Comparison of ENCODE assay signal across 16 cellular contexts in the genomic region with DNA sequence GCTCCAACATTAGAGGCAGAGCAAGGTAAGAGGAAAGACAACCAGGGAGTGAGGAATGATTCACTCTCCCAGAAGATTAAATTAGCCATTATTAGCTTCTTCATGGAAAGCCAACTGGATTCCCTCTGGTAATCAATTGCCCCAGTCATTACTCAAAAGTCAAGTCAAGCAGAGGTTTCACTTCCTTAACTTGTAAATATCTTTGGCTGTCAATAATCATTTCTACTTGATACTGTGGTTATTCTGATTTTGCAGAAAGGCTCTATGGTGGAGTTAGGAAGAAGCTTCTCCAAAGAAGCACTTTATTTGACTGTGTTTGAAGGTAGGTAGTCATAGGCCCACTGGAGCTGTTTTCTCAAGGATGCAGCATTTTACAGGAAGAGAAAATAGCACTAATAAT.
DNase-seq lines count a peak whose midpoint lies in the region; ATAC-seq lines count a peak whose summit lies in the region.
"Had no signal": no experiment of that assay in that cellular context is flagged by ENCODE, and none has a peak within 500 bp of the region (broad histone marks: within the 10 kb centered on the region; RNA-seq: fewer than 3 reads in every experiment).

No MANE protein-coding gene starts in this region.

- H3K9me3 Mint-ChIP-seq in stimulated activated naive B cell treated with anti-CD40 and anti-IgM and Interleukin-4, amounts not matched to agents 10 μg/mL and 1 μg/mL and 100 μg/mL, for 72 hours, result peaks cover 0 to 2% of the 10 kb centered on the region in 2 donors
- H3K9me3 Mint-ChIP-seq in activated T-helper 1 cell treated with anti-CD3 and anti-CD28 coated beads, Interleukin-12 subunit alpha, Interleukin-12 subunit beta, Interleukin-2, Interleukin-4 antibody, amounts not matched to agents 30 ng/mL and 10 ng/mL and 1 ng/mL, durations not matched to agents 14 hours and 24 hours and 36 hours, result no peaks in the 10 kb centered on the region

- no peak for DNase-seq in stimulated activated naive B cell treated with anti-CD40 and anti-IgM and Interleukin-4, amounts not matched to agents 10 μg/mL and 1 μg/mL and 100 μg/mL, for 72 hours
- DNase-seq in activated T-helper 1 cell treated with anti-CD3 and anti-CD28 coated beads, Interleukin-12 subunit alpha, Interleukin-12 subunit beta, Interleukin-2, Interleukin-4 antibody, amounts not matched to agents 30 ng/mL and 10 ng/mL and 1 ng/mL, durations not matched to agents 14 hours and 24 hours and 36 hours (ENCODE audit: low spot score), result no peak
- DNase-seq: BE2C; CD4-positive, alpha-beta memory T cell; DMS153; DMS79 treated with DMSO at 0.1 percent for 48 hours; EL; GM23248; H7; KG1 had no signal

- no peaks in the 10 kb centered on the region for H3K27me3 Mint-ChIP-seq in stimulated activated naive B cell treated with anti-CD40 and anti-IgM and Interleukin-4, amounts not matched to agents 10 μg/mL and 1 μg/mL and 100 μg/mL, for 72 hours
- no peaks in the 10 kb centered on the region for H3K27me3 Mint-ChIP-seq in activated T-helper 1 cell treated with anti-CD3 and anti-CD28 coated beads, Interleukin-12 subunit alpha, Interleukin-12 subunit beta, Interleukin-2, Interleukin-4 antibody, amounts not matched to agents 30 ng/mL and 10 ng/mL and 1 ng/mL, durations not matched to agents 14 hours and 24 hours and 36 hours (ENCODE audit: insufficient read depth)
- H3K27me3 Mint-ChIP-seq: CD4-positive, alpha-beta memory T cell; IgD-negative memory B cell had no signal

- no peaks in the 10 kb centered on the region for H3K36me3 Mint-ChIP-seq in stimulated activated naive B cell treated with anti-CD40 and anti-IgM and Interleukin-4, amounts not matched to agents 10 μg/mL and 1 μg/mL and 100 μg/mL, for 72 hours
- H3K36me3 Mint-ChIP-seq in activated T-helper 1 cell treated with anti-CD3 and anti-CD28 coated beads, Interleukin-12 subunit alpha, Interleukin-12 subunit beta, Interleukin-2, Interleukin-4 antibody, amounts not matched to agents 30 ng/mL and 10 ng/mL and 1 ng/mL, durations not matched to agents 14 hours and 24 hours and 36 hours (ENCODE audit: low read depth), result no peaks in the 10 kb centered on the region
- H3K36me3 Mint-ChIP-seq: CD4-positive, alpha-beta memory T cell; IgD-negative memory B cell had no signal

- intact Hi-C loops in activated T-helper 1 cell treated with anti-CD3 and anti-CD28 coated beads, Interleukin-12 subunit alpha, Interleukin-12 subunit beta, Interleukin-2, Interleukin-4 antibody, amounts not matched to agents 30 ng/mL and 10 ng/mL and 1 ng/mL, durations not matched to agents 14 hours and 24 hours and 36 hours (cut with micrococcal nuclease), result no loop called here

- ATAC-seq in GM18511 (IDR thresholded peaks at IDR 0.05; ENCODE audit: unreplicated experiment) (peak; percentile 67), GM19468 (IDR thresholded peaks at IDR 0.05; ENCODE audit: extremely low read depth, unreplicated experiment) (peak; percentile 39), HG03354 (IDR thresholded peaks at IDR 0.05; ENCODE audit: poor library complexity, severe bottlenecking, unreplicated experiment) (peak; percentile 52), GM19397 (IDR thresholded peaks at IDR 0.05; ENCODE audit: unreplicated experiment) (no peak), HG02588 (IDR thresholded peaks at IDR 0.05; ENCODE audit: unreplicated experiment) (no peak)
- ATAC-seq in stimulated activated naive B cell treated with anti-CD40 and anti-IgM and Interleukin-4, amounts not matched to agents 10 μg/mL and 1 μg/mL and 100 μg/mL, for 72 hours (replicated peaks), result peak; percentile 51 to 60

- no peak overlapping the region for H3K27ac Mint-ChIP-seq in stimulated activated naive B cell treated with anti-CD40 and anti-IgM and Interleukin-4, amounts not matched to agents 10 μg/mL and 1 μg/mL and 100 μg/mL, for 72 hours
- no peak overlapping the region for H3K27ac Mint-ChIP-seq in activated T-helper 1 cell treated with anti-CD3 and anti-CD28 coated beads, Interleukin-12 subunit alpha, Interleukin-12 subunit beta, Interleukin-2, Interleukin-4 antibody, amounts not matched to agents 30 ng/mL and 10 ng/mL and 1 ng/mL, durations not matched to agents 14 hours and 24 hours and 36 hours
- H3K27ac Mint-ChIP-seq: IgD-negative memory B cell had no signal

- no peak overlapping the region for H3K4me3 Mint-ChIP-seq in stimulated activated naive B cell treated with anti-CD40 and anti-IgM and Interleukin-4, amounts not matched to agents 10 μg/mL and 1 μg/mL and 100 μg/mL, for 72 hours
- H3K4me3 Mint-ChIP-seq in activated T-helper 1 cell treated with anti-CD3 and anti-CD28 coated beads, Interleukin-12 subunit alpha, Interleukin-12 subunit beta, Interleukin-2, Interleukin-4 antibody, amounts not matched to agents 30 ng/mL and 10 ng/mL and 1 ng/mL, durations not matched to agents 14 hours and 24 hours and 36 hours, result no peak overlapping the region
- H3K4me3 Mint-ChIP-seq: CD4-positive, alpha-beta memory T cell; IgD-negative memory B cell had no signal

- H3K4me1 Mint-ChIP-seq in stimulated activated naive B cell treated with anti-CD40 and anti-IgM and Interleukin-4, amounts not matched to agents 10 μg/mL and 1 μg/mL and 100 μg/mL, for 72 hours, result peaks cover 0 to 2% of the 10 kb centered on the region in 2 donors
- H3K4me1 Mint-ChIP-seq in activated T-helper 1 cell treated with anti-CD3 and anti-CD28 coated beads, Interleukin-12 subunit alpha, Interleukin-12 subunit beta, Interleukin-2, Interleukin-4 antibody, amounts not matched to agents 30 ng/mL and 10 ng/mL and 1 ng/mL, durations not matched to agents 14 hours and 24 hours and 36 hours (ENCODE audit: low read depth), result no peaks in the 10 kb centered on the region
- H3K4me1 Mint-ChIP-seq: CD4-positive, alpha-beta memory T cell; IgD-negative memory B cell had no signal

Comparison
In these comparisons a context has a peak if more than half of its experiments do, and no peak if none do; other contexts are left out.
1. ATAC-seq: peak in GM18511 (single experiment), GM19468 (single experiment), HG03354 (single experiment) and stimulated activated naive B cell treated with anti-CD40 and anti-IgM and Interleukin-4, amounts not matched to agents 10 μg/mL and 1 μg/mL and 100 μg/mL, for 72 hours (2 of 2); none in GM19397 (single experiment) and HG02588 (single experiment).